23 cellular contexts compared by ENCODE assay signal in genomic region chr1:172608098-172608601, GRCh38. TPM values are rescaled to one million over a fixed set of nuclear protein-coding genes. Genes with fewer than 3 reads are reported as not detected.
DNase-seq lines count a peak whose midpoint lies in the region; ATAC-seq and TF ChIP-seq lines count a peak whose summit lies in the region.
"Had no signal": no experiment of that assay in that cellular context is flagged by ENCODE, and none has a peak within 500 bp of the region (broad histone marks: within the 10 kb centered on the region; RNA-seq: fewer than 3 reads in every experiment).

No MANE protein-coding gene starts in this region.

- dilution Hi-C loops in IMR-90 (cut with HindIII; ENCODE audit: low sequenced_read_pairs, unreplicated experiment), result no loop called here

- no peak overlapping the region for H3K4me2 ChIP-seq in IMR-90 (ENCODE audit: low read depth, low read length)
- H3K4me2 ChIP-seq: BLaER1, SK-N-SH had no signal

- H3K4me1 Mint-ChIP-seq in activated naive CD4-positive, alpha-beta T cell treated with anti-CD3 and anti-CD28 coated beads, Interleukin-2, amount 50 U/mL, for 24 hours, result peaks cover 37% of the 10 kb centered on the region
- peaks cover 22% of the 10 kb centered on the region for H3K4me1 Mint-ChIP-seq in endodermal cell
- H3K4me1 Mint-ChIP-seq: H9 had no signal

- H4K20me1 ChIP-seq in IMR-90 (ENCODE audit: insufficient read depth, low read length), result no peaks in the 10 kb centered on the region
- H4K20me1 ChIP-seq: BLaER1 had no signal

- TF ChIP-seq RAD21 in IMR-90 (IDR thresholded peaks at IDR 0.05; ENCODE audit: low read length), result no peak

- no peak overlapping the region for H3K14ac ChIP-seq in IMR-90 (replicated peaks; ENCODE audit: low read depth, low read length)

- H2BK20ac ChIP-seq in IMR-90 (ENCODE audit: low read depth, low read length), result no peak overlapping the region; the same call in 1 of the 2 replicates

- peak overlapping the region; percentile 7 for H3K27ac Mint-ChIP-seq in activated naive CD4-positive, alpha-beta T cell treated with anti-CD3 and anti-CD28 coated beads, Interleukin-2, amount 50 U/mL, for 24 hours
- peak overlapping the region; percentile 52 for H3K27ac Mint-ChIP-seq in endodermal cell
- H3K27ac Mint-ChIP-seq: CD4-positive, alpha-beta T cell had no signal

- TF ChIP-seq CTCF in IMR-90 (conservative IDR thresholded peaks at IDR 0.05; ENCODE audit: low read depth, low read length) (no peak), endodermal cell (conservative IDR thresholded peaks at IDR 0.05) (no peak)

- H3K56ac ChIP-seq in IMR-90 (ENCODE audit: extremely low read depth, insufficient read depth, low read length), result no peak overlapping the region

- H2AK9ac ChIP-seq in IMR-90 (replicated peaks; ENCODE audit: low read depth, low read length, poor library complexity), result no peak overlapping the region

- peaks cover 7 to 15% of the 10 kb centered on the region in 2 experiments; a peak in 2 of 4 replicates for H3K79me1 ChIP-seq in IMR-90 (ENCODE audit: low read depth in 1 of 2, low read length in 2 of 2)

- no peaks in the 10 kb centered on the region for H3K9me3 ChIP-seq in IMR-90 (ENCODE audit: control insufficient read depth, insufficient read depth, low read length)
- H3K9me3 ChIP-seq in endodermal cell (ENCODE audit: control insufficient read depth, low read length), result no peaks in the 10 kb centered on the region
- H3K9me3 ChIP-seq: BLaER1, SK-N-SH had no signal

- H4K5ac ChIP-seq in IMR-90 (ENCODE audit: low read depth, low read length), result no peak overlapping the region

- peak overlapping the region; percentile 19 for H2BK5ac ChIP-seq in IMR-90 (ENCODE audit: low read depth, low read length, poor library complexity, severe bottlenecking)

- ATAC-seq in IMR-90 (ENCODE audit: low read depth) (no peak), GM21825 (IDR thresholded peaks at IDR 0.05; ENCODE audit: unreplicated experiment) (no peak), GM21390 (IDR thresholded peaks at IDR 0.05; ENCODE audit: unreplicated experiment) (no peak)

- in situ Hi-C loops in IMR-90 (cut with MboI; ENCODE audit: low sequenced_read_pairs), result no loop called here

- no peak overlapping the region for H2BK120ac ChIP-seq in IMR-90 (ENCODE audit: low read depth, low read length)

- H3K4me3 ChIP-seq in IMR-90 (ENCODE audit: insufficient read depth, low read depth, low read length) (no peak overlapping the region), endodermal cell (ENCODE audit: low read length) (peak overlapping the region; percentile 22)
- H3K4me3 ChIP-seq: BLaER1 had no signal

- no peak overlapping the region for H2AK5ac ChIP-seq in IMR-90 (ENCODE audit: low read depth, low read length)

- WGBS in IMR-90 (ENCODE audit: extremely low coverage in 2 of 2, insufficient read length in 1 of 2), 2 experiments, result no CpG with 5 or more reads among the region's 4 CpGs
- WGBS in endodermal cell (ENCODE audit: insufficient coverage in 1 of 2, insufficient read length in 1 of 2), 2 experiments, result 86 to 100% methylated on average over 3 to 4 of the region's 4 CpGs

- 0 out of 2 replicates have a peak, but pooled peaks cover 2% of the 10 kb centered on the region for H3K4me1 ChIP-seq in IMR-90 (ENCODE audit: control insufficient read depth, insufficient read depth, low read length)
- peaks cover 2% of the 10 kb centered on the region for H3K4me1 ChIP-seq in endodermal cell (ENCODE audit: control insufficient read depth, insufficient read depth, low read length)
- H3K4me1 ChIP-seq: BLaER1 had no signal

- H3K4ac ChIP-seq in IMR-90 (ENCODE audit: low read depth, low read length), result no peak overlapping the region

- CTCF ChIA-PET in IMR-90 (lab: Yijun Ruan, JAX), result interaction anchor here (0.5 to 1.0 kb wide), 3 partner anchors 15 to 124 kb away, joined by 3 to 5 read pairs (median 3); partner anchors contain the start of gene FASLG

- no peaks in the 10 kb centered on the region for H3K27me3 Mint-ChIP-seq in activated naive CD4-positive, alpha-beta T cell treated with anti-CD3 and anti-CD28 coated beads, Interleukin-2, amount 50 U/mL, for 24 hours
- H3K27me3 Mint-ChIP-seq in endodermal cell (ENCODE audit: insufficient read depth), result no peaks in the 10 kb centered on the region
- H3K27me3 Mint-ChIP-seq: CD4-positive, alpha-beta T cell had no signal

- no peaks in the 10 kb centered on the region for H3K27me3 ChIP-seq in IMR-90 (ENCODE audit: control insufficient read depth, insufficient read depth, low read length)
- no peaks in the 10 kb centered on the region for H3K27me3 ChIP-seq in endodermal cell (ENCODE audit: control insufficient read depth, insufficient read depth, low read length, poor library complexity, severe bottlenecking)
- H3K27me3 ChIP-seq: BLaER1 had no signal

- H4K8ac ChIP-seq in IMR-90 (ENCODE audit: low read depth in 2 of 2, low read length in 2 of 2), result no peak overlapping the region

- no peak overlapping the region for H3K18ac ChIP-seq in IMR-90 (ENCODE audit: low read depth, low read length)

- H3K27ac ChIP-seq in IMR-90 (ENCODE audit: insufficient read depth, low read length) (no peak overlapping the region), endodermal cell (ENCODE audit: low read depth, low read length) (no peak overlapping the region)
- H3K27ac ChIP-seq: 22Rv1, BLaER1 had no signal

- no peak overlapping the region for H3K23ac ChIP-seq in IMR-90 (ENCODE audit: low read depth, low read length)

- DNase-seq in activated naive CD4-positive, alpha-beta T cell treated with Interleukin-2 at 50 U/mL for 16 hours, result no peak
- DNase-seq in IMR-90, result no peak
- no peak for DNase-seq in endodermal cell
- DNase-seq in activated CD4-positive, alpha-beta T cell treated with anti-CD3 and anti-CD28 coated beads, Interleukin-2, amount 50 U/mL, for 48 hours, result no peak
- no peak for DNase-seq in activated CD4-positive, alpha-beta T cell treated with anti-CD3 and anti-CD28 coated beads for 48 hours
- DNase-seq: ACHN; CD4-positive, alpha-beta T cell; H9; KBM-7; NCI-H1092 treated with DMSO at 0.1 percent for 48 hours; NCI-H1436 treated with DMSO at 0.1 percent for 48 hours; NCI-H1930; NCI-H2227 treated with DMSO at 0.1 percent for 48 hours; NCI-H510A; NCI-H748 treated with DMSO at 0.1 percent for 48 hours; SIG-M5; SK-N-SH had no signal

- no peak overlapping the region for H3K4me3 Mint-ChIP-seq in activated naive CD4-positive, alpha-beta T cell treated with anti-CD3 and anti-CD28 coated beads, Interleukin-2, amount 50 U/mL, for 24 hours
- H3K4me3 Mint-ChIP-seq in endodermal cell, result no peak overlapping the region
- H3K4me3 Mint-ChIP-seq: CD4-positive, alpha-beta T cell; H9 had no signal

- H2AFZ ChIP-seq in IMR-90 (replicated peaks; ENCODE audit: low read length, poor library complexity), result no peak overlapping the region

- POLR2A ChIA-PET in IMR-90 (lab: Charles Lee; ENCODE audit: unreplicated experiment), result no interaction called here

- no peak for TF ChIP-seq POLR2A in IMR-90 (IDR thresholded peaks at IDR 0.05; ENCODE audit: low read depth, low read length)

- H3K36me3 ChIP-seq in IMR-90 (ENCODE audit: control insufficient read depth, insufficient read depth, low read length) (peaks cover 7% of the 10 kb centered on the region; the same call in 1 of the 2 replicates), endodermal cell (ENCODE audit: control insufficient read depth, insufficient read depth, low read length) (peaks cover 69% of the 10 kb centered on the region)

- BruUV-seq in IMR-90 (replicated peaks; lab: Mats Ljungman, UMichigan), result no TSS peak

- H4K91ac ChIP-seq in IMR-90 (ENCODE audit: insufficient read depth, low read depth, low read length), result no peak overlapping the region

- intact Hi-C loops in IMR-90 (cut with micrococcal nuclease), result no loop called here

- H2BK15ac ChIP-seq in IMR-90 (ENCODE audit: low read depth, low read length), result no peak overlapping the region; the same call in 2 of the 3 replicates

- no peaks in the 10 kb centered on the region for H3K9me3 Mint-ChIP-seq in activated naive CD4-positive, alpha-beta T cell treated with anti-CD3 and anti-CD28 coated beads, Interleukin-2, amount 50 U/mL, for 24 hours
- no peaks in the 10 kb centered on the region for H3K9me3 Mint-ChIP-seq in endodermal cell
- H3K9me3 Mint-ChIP-seq: CD4-positive, alpha-beta T cell; H9 had no signal

- H3K36me3 Mint-ChIP-seq in activated naive CD4-positive, alpha-beta T cell treated with anti-CD3 and anti-CD28 coated beads, Interleukin-2, amount 50 U/mL, for 24 hours, result peaks cover 21% of the 10 kb centered on the region
- H3K36me3 Mint-ChIP-seq in endodermal cell (ENCODE audit: low read depth), result peaks cover 31% of the 10 kb centered on the region

- no peak overlapping the region for H3K9ac ChIP-seq in IMR-90 (ENCODE audit: low read depth, low read length)
- no peak overlapping the region for H3K9ac ChIP-seq in endodermal cell (ENCODE audit: extremely low read depth, low read length, poor library complexity, severe bottlenecking)
- H3K9ac ChIP-seq: BLaER1, SK-N-SH had no signal

- no peaks in the 10 kb centered on the region for H3K9me1 ChIP-seq in IMR-90 (ENCODE audit: insufficient read depth, low read length)

TF ChIP-seq in IMR-90, 13 proteins besides CTCF, POLR2A, EP300 and RAD21 (continues in another document):
- TF ChIP-seq MXI1 (IDR thresholded peaks at IDR 0.05; ENCODE audit: borderline replicate concordance, low read depth, low read length) (no peak), BHLHE40 (IDR thresholded peaks at IDR 0.05; ENCODE audit: low read depth, low read length) (no peak), CHD1 (IDR thresholded peaks at IDR 0.05; ENCODE audit: low read depth, low read length) (no peak), MAZ (IDR thresholded peaks at IDR 0.05; ENCODE audit: borderline replicate concordance, low read depth, low read length) (no peak), USF2 (IDR thresholded peaks at IDR 0.05; ENCODE audit: low read depth, low read length) (no peak), MAFK (IDR thresholded peaks at IDR 0.05; ENCODE audit: low read depth, low read length) (no peak), CEBPB (IDR thresholded peaks at IDR 0.05; ENCODE audit: low read depth, low read length) (no peak), RCOR1 (IDR thresholded peaks at IDR 0.05; ENCODE audit: insufficient replicate concordance, low read length) (no peak), SMC3 (IDR thresholded peaks at IDR 0.05; ENCODE audit: low read depth, low read length) (no peak), FOS (IDR thresholded peaks at IDR 0.05; ENCODE audit: low read depth, low read length) (no peak)

RNA-seq across cellular contexts. Expression of gene FASLG, which starts 50.8 kb away (rescaled TPM):
- 0.18 and 0.28 TPM in 2 replicates for total RNA-seq in IMR-90 (2012; rRNA removed)
- 0.10 and 0.14 TPM in 2 replicates for polyA plus RNA-seq in IMR-90 (2012; rRNA removed)
- 0.06 and 0.07 TPM in 2 replicates for polyA plus RNA-seq in IMR-90 (2012; cell fraction: cytosol; rRNA removed)
- 0.05 and 0.09 TPM in 2 replicates for polyA plus RNA-seq in IMR-90 (2012; cell fraction: nucleus; rRNA removed; ENCODE audit: low replicate concordance)
- not detected for total RNA-seq in endodermal cell
- not detected for polyA plus RNA-seq in endodermal cell (2013, experiment 1 of 2)
- not detected for polyA plus RNA-seq in endodermal cell (2013, experiment 2 of 2)
- total RNA-seq: Daoy, H9 had no signal
- polyA plus RNA-seq: SK-N-SH had no signal
